In genomic region chr11:112227471-112227870, GRCh38 we compare ENCODE assay signal across 9 cellular contexts. TPM values are rescaled to one million over a fixed set of nuclear protein-coding genes. Genes with fewer than 3 reads are reported as not detected.
DNase-seq lines count a peak whose midpoint lies in the region; ATAC-seq, FAIRE-seq and TF ChIP-seq lines count a peak whose summit lies in the region.
"Had no signal": no experiment of that assay in that cellular context is flagged by ENCODE, and none has a peak within 500 bp of the region (broad histone marks: within the 10 kb centered on the region; RNA-seq: fewer than 3 reads in every experiment).

No MANE protein-coding gene starts in this region.

- POLR2A ChIA-PET in naive thymus-derived CD8-positive, alpha-beta T cell (lab: Charles Lee), result interaction anchor here (0.7 to 2.2 kb wide), 4 partner anchors 38 to 301 kb away, joined by 3 to 16 read pairs (median 5); partner anchors contain the start of genes SDHD and TIMM8B

- H3K79me2 ChIP-seq in Loucy (ENCODE audit: insufficient read depth, low read length), result peaks cover 40% of the 10 kb centered on the region

- H3K36me3 ChIP-seq in BE2C (peaks cover 24% of the 10 kb centered on the region), Loucy (ENCODE audit: insufficient read depth, low read length) (no peaks in the 10 kb centered on the region)

- H3K4me1 Mint-ChIP-seq in naive thymus-derived CD8-positive, alpha-beta T cell, result peaks cover 9 to 32% (median 29%) of the 10 kb centered on the region in 4 donors

- H4K20me1 ChIP-seq in Loucy (ENCODE audit: insufficient read depth, low read length, poor library complexity, severe bottlenecking), result peaks cover 3% of the 10 kb centered on the region

- DNase-seq in BE2C (no peak), dedifferentiated amniotic fluid mesenchymal stem cell (ENCODE audit: extremely low spot score) (peak; percentile 9), LoVo (ENCODE audit: low spot score) (no peak), H4 (ENCODE audit: low spot score) (no peak), GM12891 (ENCODE audit: insufficient read length, low spot score) (no peak)
- DNase-seq in naive thymus-derived CD8-positive, alpha-beta T cell, result no peak

- TF ChIP-seq POLR2A in GM12891 (IDR thresholded peaks at IDR 0.05; ENCODE audit: low read depth, low read length), result no peak

- peak overlapping the region; percentile 85 for H3K4me2 ChIP-seq in Loucy (ENCODE audit: low read depth, low read length, poor library complexity, severe bottlenecking)

- H3K4me1 ChIP-seq in BE2C (peaks cover 2% of the 10 kb centered on the region; the same call in 1 of the 2 replicates), Loucy (ENCODE audit: insufficient read depth, low read length, poor library complexity, severe bottlenecking) (peaks cover 27% of the 10 kb centered on the region)

- H3K9ac ChIP-seq in Loucy (ENCODE audit: low read depth, low read length, poor library complexity, severe bottlenecking), result peak overlapping the region; percentile 88

- no peaks in the 10 kb centered on the region for H3K27me3 ChIP-seq in BE2C
- no peaks in the 10 kb centered on the region for H3K27me3 ChIP-seq in Loucy (ENCODE audit: insufficient read depth, low read length, poor library complexity, severe bottlenecking)

- no peaks in the 10 kb centered on the region for H3F3A ChIP-seq in Loucy (ENCODE audit: low read depth)

- H3K9me3 ChIP-seq in BE2C (no peaks in the 10 kb centered on the region), Loucy (ENCODE audit: insufficient read depth, low read depth, low read length) (no peaks in the 10 kb centered on the region)

- H3K9me2 ChIP-seq in Loucy (replicated peaks; ENCODE audit: low read depth, low read length), result no peaks in the 10 kb centered on the region

- H3K9me3 Mint-ChIP-seq in naive thymus-derived CD8-positive, alpha-beta T cell, result no peaks in the 10 kb centered on the region

- no peaks in the 10 kb centered on the region for H3K27me3 Mint-ChIP-seq in naive thymus-derived CD8-positive, alpha-beta T cell

- no peak overlapping the region for H2AFZ ChIP-seq in Loucy (ENCODE audit: low read length)

- H3K4me3 Mint-ChIP-seq in naive thymus-derived CD8-positive, alpha-beta T cell, result peak overlapping the region; percentile 85 to 95 (median 92)

- no peak for ATAC-seq in naive thymus-derived CD8-positive, alpha-beta T cell
- ATAC-seq in HG02840 (IDR thresholded peaks at IDR 0.05; ENCODE audit: low FRiP score, unreplicated experiment), result no peak

- H3K4me3 ChIP-seq in BE2C (ENCODE audit: low read depth, low read length), result peak overlapping the region; percentile 93
- peak overlapping the region; percentile 99 for H3K4me3 ChIP-seq in Loucy (ENCODE audit: low read length, poor library complexity, severe bottlenecking)

- H3K27ac Mint-ChIP-seq in naive thymus-derived CD8-positive, alpha-beta T cell, result peak overlapping the region; percentile 94 to 99 (median 98)

- no peak for TF ChIP-seq CTCF in BE2C (IDR thresholded peaks at IDR 0.05; ENCODE audit: low read depth, low read length)
- TF ChIP-seq CTCF in Loucy (conservative IDR thresholded peaks at IDR 0.05; ENCODE audit: low read length), result no peak

- H3K36me3 Mint-ChIP-seq in naive thymus-derived CD8-positive, alpha-beta T cell, result peaks cover 0 to 43% (median 4%) of the 10 kb centered on the region in 3 donors

- FAIRE-seq in GM12891 (lab: Jason Lieb, UNC), result no peak

TF ChIP-seq in GM12891, 5 proteins besides CTCF, POLR2A, EP300 and RAD21:
- TF ChIP-seq POU2F2 (IDR thresholded peaks at IDR 0.05; ENCODE audit: low read depth, low read length) (no peak), TAF1 (IDR thresholded peaks at IDR 0.05; ENCODE audit: low read depth, low read length) (no peak), SPI1 (IDR thresholded peaks at IDR 0.05; ENCODE audit: low read depth, low read length) (no peak), PAX5 (IDR thresholded peaks at IDR 0.05; ENCODE audit: insufficient read depth, low read length, severe bottlenecking) (no peak), POLR2AphosphoS5 (IDR thresholded peaks at IDR 0.05; ENCODE audit: low read depth, low read length) (no peak)
TF ChIP-seq in GM12891: peak in this region for 0.

RNA-seq across cellular contexts. Expression of gene PTS, which starts 1.2 kb away (rescaled TPM):
- 101 TPM for polyA plus RNA-seq in BE2C (2012; ENCODE audit: insufficient read depth, insufficient read length, low read depth)
- total RNA-seq in naive thymus-derived CD8-positive, alpha-beta T cell, result 10 to 100 TPM; 28.7 to 30.8 TPM
- 1 to 10 TPM; 4.6 to 7.6 (median 5.3) TPM for polyA plus RNA-seq in naive thymus-derived CD8-positive, alpha-beta T cell
- 41.8 and 51.6 TPM in 2 replicates for total RNA-seq in H4 (2014; rRNA removed; shearing (Covaris generic))
- polyA plus RNA-seq in GM12891 (2012; ENCODE audit: low read depth, missing spikeins), result 10.2 TPM

RNA-seq across cellular contexts. Expression of gene PLET1, which starts 33.2 kb away (rescaled TPM):
- not detected for polyA plus RNA-seq in BE2C (2012; ENCODE audit: insufficient read depth, insufficient read length, low read depth)
- total RNA-seq in naive thymus-derived CD8-positive, alpha-beta T cell, result not detected
- not detected for polyA plus RNA-seq in naive thymus-derived CD8-positive, alpha-beta T cell
- total RNA-seq in H4 (2014; rRNA removed; shearing (Covaris generic)), result not detected in 2 replicates
- not detected for polyA plus RNA-seq in GM12891 (2012; ENCODE audit: low read depth, missing spikeins)
- total RNA-seq: glomerular endothelial cell had no signal

RNA-seq across cellular contexts. Expression of gene BCO2, which starts 52.2 kb away (rescaled TPM):
- polyA plus RNA-seq in BE2C (2012; ENCODE audit: insufficient read depth, insufficient read length, low read depth), result 4.9 TPM
- total RNA-seq in naive thymus-derived CD8-positive, alpha-beta T cell, result 1 to 10 TPM; 1.9 to 2.3 TPM
- not detected for polyA plus RNA-seq in naive thymus-derived CD8-positive, alpha-beta T cell
- 1.2 TPM in 1 of 2 replicates, not detected in the other for total RNA-seq in H4 (2014; rRNA removed; shearing (Covaris generic))
- 0.42 TPM for polyA plus RNA-seq in GM12891 (2012; ENCODE audit: low read depth, missing spikeins)
